23 cellular contexts compared by ENCODE assay signal in the genomic region with DNA sequence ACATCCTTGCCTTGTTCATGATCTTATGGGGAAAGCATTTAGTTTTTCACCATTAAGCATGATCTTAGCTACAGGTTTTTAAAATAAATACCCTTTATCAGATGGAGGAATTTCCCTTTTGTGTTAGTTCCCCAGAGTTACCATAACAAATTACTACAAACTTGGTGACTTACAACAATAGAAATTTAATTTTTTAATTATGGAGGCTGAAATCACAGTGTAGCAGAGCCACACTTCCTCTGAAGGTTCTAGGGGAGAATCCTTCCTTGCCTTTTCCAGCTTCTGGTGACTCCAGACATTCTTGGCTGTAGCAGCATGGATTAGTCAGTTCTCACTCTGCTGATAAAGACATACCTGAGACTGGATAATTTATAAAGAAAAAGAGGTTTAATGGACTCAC. TPM values are rescaled to one million over a fixed set of nuclear protein-coding genes. Genes with fewer than 3 reads are reported as not detected.
DNase-seq lines count a peak whose midpoint lies in the region; TF ChIP-seq lines count a peak whose summit lies in the region.
"Had no signal": no experiment of that assay in that cellular context is flagged by ENCODE, and none has a peak within 500 bp of the region (broad histone marks: within the 10 kb centered on the region; RNA-seq: fewer than 3 reads in every experiment).

No MANE protein-coding gene starts in this region.

- intact Hi-C loops in ascending aorta (cut with DNase I) = no loop called here

- peaks cover 0 to 4% of the 10 kb centered on the region in 2 donors for H3K36me3 ChIP-seq in ascending aorta

- H3K27me3 ChIP-seq in ascending aorta = no peaks in the 10 kb centered on the region
- H3K27me3 ChIP-seq: left lung, right lobe of liver, spleen had no signal

- no peak for TF ChIP-seq CTCF in ascending aorta (IDR thresholded peaks at IDR 0.05)

- H3K4me3 ChIP-seq in ascending aorta = no peak overlapping the region
- H3K4me3 ChIP-seq: left lung, right lobe of liver, spleen had no signal

- peak; percentile 78 for DNase-seq in NCI-H226
- DNase-seq in caudate nucleus (lab: John Stamatoyannopoulos, UW) = no peak
- peak; percentile 21 for DNase-seq in kidney glomerular epithelial cell (lab: John Stamatoyannopoulos, UW)
- peak; percentile 22 for DNase-seq in renal cortical epithelial cell (ENCODE audit: low read depth)
- no peak for DNase-seq in NCI-H82 treated with DMSO at 0.1 percent for 48 hours (lab: John Stamatoyannopoulos, UW; ENCODE audit: unreplicated experiment)
- no peak for DNase-seq in NCI-H187 treated with DMSO at 0.1 percent for 48 hours (lab: John Stamatoyannopoulos, UW)
- no peak for DNase-seq in ascending aorta (ENCODE audit: low spot score in 2 of 2)
- DNase-seq: ACHN; activated CD4-positive, alpha-beta memory T cell treated with anti-CD3 and anti-CD28 coated beads, Interleukin-2, amount 10 ng/mL, durations not matched to agents 7 days and 5 days; activated CD4-positive, alpha-beta T cell treated with anti-CD3 and anti-CD28 coated beads for 1 hour; anterior cingulate cortex; CD4-positive, alpha-beta memory T cell; immature natural killer cell; KBM-7; left lung; mesenchymal stem cell; NCI-H1092 treated with DMSO at 0.1 percent for 48 hours; NCI-H1694 treated with DMSO at 0.1 percent for 48 hours; NCI-H526 treated with DMSO at 0.1 percent for 48 hours; right lobe of liver; spleen; stimulated activated CD4-positive, alpha-beta T cell treated with anti-CD3 and anti-CD28 coated beads, Interleukin-2, amount 100 ng/mL, for 24 hours; stimulated activated CD8-positive, alpha-beta memory T cell treated with anti-CD3 and anti-CD28 coated beads, Interleukin-4, amount 100 ng/mL, for 48 hours had no signal

- H3K9me3 ChIP-seq in ascending aorta = no peaks in the 10 kb centered on the region
- H3K9me3 ChIP-seq: left lung, right lobe of liver, spleen had no signal

- peak overlapping the region; percentile 95 for H3K27ac ChIP-seq in caudate nucleus (ENCODE audit: low read depth, low read length)
- peak overlapping the region in 1 of 2 donors; percentile 54 for H3K27ac ChIP-seq in ascending aorta
- H3K27ac ChIP-seq: right lobe of liver, spleen had no signal

- no peaks in the 10 kb centered on the region for H3K4me1 ChIP-seq in ascending aorta
- H3K4me1 ChIP-seq: left lung, right lobe of liver, spleen had no signal

RNA-seq across cellular contexts. Expression of a gene that starts 18.5 kb away (rescaled TPM):
- total RNA-seq in renal cortical epithelial cell (21.2 and 23.9 TPM in 2 replicates), ascending aorta (13.1 TPM)

RNA-seq across cellular contexts. Expression of a gene that starts 38.3 kb away (rescaled TPM):
- total RNA-seq in renal cortical epithelial cell (110 and 113 TPM in 2 replicates), ascending aorta (28.6 TPM)

Comparison
In these comparisons a context has a peak if more than half of its experiments do, and no peak if none do; other contexts are left out.
1. DNase-seq: peak in NCI-H226 (single experiment), kidney glomerular epithelial cell (single experiment) and renal cortical epithelial cell (single experiment); none in caudate nucleus (0 of 61), NCI-H82 treated with DMSO at 0.1 percent for 48 hours (single experiment), NCI-H187 treated with DMSO at 0.1 percent for 48 hours (single experiment) and ascending aorta (0 of 2).